ENCODE assay signal across 8 cellular contexts in genomic region chr12:111685811-111686573, GRCh38. TPM values are rescaled to one million over a fixed set of nuclear protein-coding genes. Genes with fewer than 3 reads are reported as not detected.
DNase-seq lines count a peak whose midpoint lies in the region; ATAC-seq and TF ChIP-seq lines count a peak whose summit lies in the region.

Gene ACAD10, plus strand, starts transcription at chr12:111686053. Its CDS starts 6,657 bp downstream, at chr12:111692710.
Gene BRAP, minus strand, starts transcription at chr12:111685956. Its CDS starts 164 bp downstream, at chr12:111685792.

- H3K4me3 Mint-ChIP-seq in T-helper 1 cell treated with Interleukin-12 subunit alpha and Interleukin-12 subunit beta and Interleukin-4 antibody, amounts not matched to agents 30 μg/mL and 1 μg/mL, for 36 hours, result peak within 1 kb of the TSS; percentile 97

- peak in 3 of 6 experiments; percentile 18 to 51 (median 40) for TF ChIP-seq CTCF in upper lobe of left lung (IDR thresholded peaks at IDR 0.05)

- peak in 1 of 4 donors; percentile 86 for TF ChIP-seq EP300 in upper lobe of left lung (IDR thresholded peaks at IDR 0.05)

- no peaks in the 10 kb centered on the region for H3K9me3 ChIP-seq in upper lobe of left lung

- DNase-seq in NCI-H1694 treated with DMSO at 0.1 percent for 48 hours (lab: John Stamatoyannopoulos, UW) (peak; percentile 55), amygdala (lab: John Stamatoyannopoulos, UW) (peak; percentile 27 to 96 (median 85)), left cardiac atrium (peak; percentile 95), posterior vena cava (ENCODE audit: low spot score) (peak; percentile 98), upper lobe of left lung (peak; percentile 91 to 99)

- 0 to 1% methylated on average over 10 to 33 of the region's 63 CpGs for WGBS in upper lobe of left lung, 2 donors

- peaks cover 9% of the 10 kb centered on the region for H3K36me3 Mint-ChIP-seq in T-helper 1 cell treated with Interleukin-12 subunit alpha and Interleukin-12 subunit beta and Interleukin-4 antibody, amounts not matched to agents 30 μg/mL and 1 μg/mL, for 36 hours (ENCODE audit: low read depth)

- H3K4me1 Mint-ChIP-seq in T-helper 1 cell treated with Interleukin-12 subunit alpha and Interleukin-12 subunit beta and Interleukin-4 antibody, amounts not matched to agents 30 μg/mL and 1 μg/mL, for 36 hours (ENCODE audit: low read depth), result peaks cover 27% of the 10 kb centered on the region

- H3K27ac ChIP-seq in upper lobe of left lung, result peak within 1 kb of the TSS; percentile 85 to 93 (median 90)

- H3K4me1 ChIP-seq in upper lobe of left lung, result peaks cover 19 to 33% (median 21%) of the 10 kb centered on the region in 4 donors

- peak within 1 kb of the TSS; percentile 98 for H3K27ac Mint-ChIP-seq in T-helper 1 cell treated with Interleukin-12 subunit alpha and Interleukin-12 subunit beta and Interleukin-4 antibody, amounts not matched to agents 30 μg/mL and 1 μg/mL, for 36 hours

- intact Hi-C loops in left cardiac atrium (cut with DNase I) (loop anchor here in 1 of 2 donors (10.0 kb wide), 1 partner anchor 291 kb away; no protein-coding TSS in a partner anchor), posterior vena cava (cut with DNase I) (no loop called here)

- H3K27me3 ChIP-seq in upper lobe of left lung, result no peaks in the 10 kb centered on the region

- no peaks in the 10 kb centered on the region for H3K9me3 Mint-ChIP-seq in T-helper 1 cell treated with Interleukin-12 subunit alpha and Interleukin-12 subunit beta and Interleukin-4 antibody, amounts not matched to agents 30 μg/mL and 1 μg/mL, for 36 hours

- peak; percentile 48 to 92 (median 80) for TF ChIP-seq POLR2A in upper lobe of left lung (IDR thresholded peaks at IDR 0.05)

- peak within 1 kb of the TSS; percentile 70 to 100 (median 83) for H3K4me3 ChIP-seq in upper lobe of left lung

- no peaks in the 10 kb centered on the region for H3K27me3 Mint-ChIP-seq in T-helper 1 cell treated with Interleukin-12 subunit alpha and Interleukin-12 subunit beta and Interleukin-4 antibody, amounts not matched to agents 30 μg/mL and 1 μg/mL, for 36 hours (ENCODE audit: low read depth)

- ATAC-seq in GM18498 (IDR thresholded peaks at IDR 0.05; ENCODE audit: unreplicated experiment) (peak; percentile 89), HG02885 (IDR thresholded peaks at IDR 0.05; ENCODE audit: poor library complexity, unreplicated experiment) (peak; percentile 93), left cardiac atrium (peak; percentile 98 to 99), upper lobe of left lung (ENCODE audit: low FRiP score in 2 of 2) (peak; percentile 96 to 98)

- H3K36me3 ChIP-seq in upper lobe of left lung, result peaks cover 7 to 24% (median 13%) of the 10 kb centered on the region in 4 donors

RNA-seq across cellular contexts. Expression of gene ACAD10, which starts in this region (rescaled TPM):
- total RNA-seq in left cardiac atrium (10 to 100 TPM; 17.7 to 23.7 TPM), posterior vena cava (10 to 100 TPM; 11.6 to 19.1 TPM), upper lobe of left lung (10 to 100 TPM; 16.7 to 83.8 (median 27.0) TPM)

RNA-seq across cellular contexts. Expression of gene BRAP, which starts in this region (rescaled TPM):
- 10 to 100 TPM; 12.9 to 13.0 TPM for total RNA-seq in left cardiac atrium
- 10 to 100 TPM; 12.4 to 14.4 TPM for total RNA-seq in posterior vena cava
- 10 to 100 TPM; 11.0 to 17.8 (median 15.5) TPM for total RNA-seq in upper lobe of left lung

Comparison
In these comparisons a context has a peak if more than half of its experiments do, and no peak if none do; other contexts are left out.
1. Peak in every context shown above with its lines: DNase-seq, ATAC-seq, H3K4me3 ChIP-seq and H3K27ac ChIP-seq.